Comparison of ENCODE assay signal across 22 cellular contexts in the genomic region with DNA sequence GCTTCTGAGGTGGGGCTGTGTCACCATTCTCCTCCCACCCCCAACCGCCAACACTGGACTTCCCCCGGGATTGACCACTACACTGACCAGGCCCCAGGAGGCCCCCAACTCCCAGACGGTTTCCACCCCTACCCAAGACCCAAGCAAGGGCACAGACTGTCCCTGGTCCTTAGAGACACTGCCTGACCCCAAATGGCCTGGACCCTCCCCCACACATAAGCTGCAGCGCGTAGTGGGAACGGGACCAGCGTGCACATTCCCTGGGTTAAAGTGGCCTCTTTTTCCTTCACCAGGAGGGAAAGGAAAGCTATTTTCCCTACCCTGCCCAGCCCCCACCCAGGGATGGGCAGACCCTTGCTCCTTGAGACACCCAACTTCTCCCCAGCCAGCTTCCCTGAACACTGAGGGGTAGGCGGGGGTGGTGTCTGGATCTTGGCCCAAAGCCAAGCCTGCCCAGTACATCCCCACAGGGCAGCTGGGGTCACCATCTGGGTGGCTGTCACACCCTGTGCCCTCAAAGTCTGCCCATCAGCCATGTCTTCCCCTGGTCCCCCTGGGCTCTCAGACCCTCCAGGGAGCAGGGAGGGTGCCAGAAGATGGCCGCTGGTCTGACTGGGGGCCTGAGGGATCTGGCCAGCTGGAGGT. TPM values are rescaled to one million over a fixed set of nuclear protein-coding genes. Genes with fewer than 3 reads are reported as not detected.
A peak's percentile ranks its signal among the peaks of the same experiment; 100 is the strongest.
DNase-seq lines count a peak whose midpoint lies in the region; TF ChIP-seq lines count a peak whose summit lies in the region.
"Had no signal": no experiment of that assay in that cellular context is flagged by ENCODE, and none has a peak within 500 bp of the region (broad histone marks: within the 10 kb centered on the region; RNA-seq: fewer than 3 reads in every experiment).

No MANE protein-coding gene starts in this region.

- TF ChIP-seq CTCF in Caco-2 (IDR thresholded peaks at IDR 0.05; ENCODE audit: insufficient read depth in 1 of 2, low read depth in 1 of 2, low read length in 1 of 2, severe bottlenecking in 1 of 2, unreplicated experiment in 1 of 2) (no peak), OCI-LY3 (IDR thresholded peaks at IDR 0.05; ENCODE audit: low read depth, low read length) (no peak), nephron (IDR thresholded peaks at IDR 0.05; ENCODE audit: unreplicated experiment in 3 of 3) (no peak), HFFc6 (IDR thresholded peaks at IDR 0.05) (no peak)

- peak overlapping the region; percentile 72 for H3K4me3 Mint-ChIP-seq in Caco-2 (ENCODE audit: unreplicated experiment)
- peak overlapping the region; percentile 21 to 53 (median 31) for H3K4me3 Mint-ChIP-seq in nephron
- H3K4me3 Mint-ChIP-seq in HFFc6: no peak overlapping the region

- H3K36me3 Mint-ChIP-seq in Caco-2 (ENCODE audit: insufficient read depth, unreplicated experiment) (no peaks in the 10 kb centered on the region), nephron (ENCODE audit: low read depth) (no peaks in the 10 kb centered on the region), HFFc6 (ENCODE audit: low read depth) (no peaks in the 10 kb centered on the region)

- H3K9ac ChIP-seq in OCI-LY3 (ENCODE audit: low read length): no peak overlapping the region

- DNase-seq in Caco-2: no peak
- no peak for DNase-seq in NCI-H2029 treated with DMSO at 0.1 percent for 48 hours (lab: John Stamatoyannopoulos, UW)
- no peak for DNase-seq in HFFc6
- no peak for DNase-seq in activated naive CD4-positive, alpha-beta T cell treated with Interleukin-2 at 50 U/mL for 16 hours
- DNase-seq: activated gamma-delta T cell treated with Interleukin-2 at 50 U/mL for 16 hours; amniotic stem cell; COR-L47; dorsolateral prefrontal cortex; GOT3; hippocampal formation; KG1; mucosa of descending colon; NCI-H1694 treated with DMSO at 0.1 percent for 48 hours; stimulated activated CD4-positive, alpha-beta T cell treated with anti-CD3 and anti-CD28 coated beads, Interleukin-4, amount 100 ng/mL, for 4 hours had no signal

- no peak overlapping the region for H3K27ac Mint-ChIP-seq in Caco-2 (ENCODE audit: unreplicated experiment)
- H3K27ac Mint-ChIP-seq in nephron: no peak overlapping the region
- H3K27ac Mint-ChIP-seq in HFFc6: no peak overlapping the region
- H3K27ac Mint-ChIP-seq: activated CD8-positive, alpha-beta T cell treated with anti-CD3 and anti-CD28 coated beads for 36 hours had no signal

- intact Hi-C loops in Caco-2 (cut with micrococcal nuclease; ENCODE audit: unreplicated experiment): no loop called here

- H3K27me3 Mint-ChIP-seq in Caco-2 (ENCODE audit: insufficient read depth, unreplicated experiment) (no peaks in the 10 kb centered on the region), nephron (ENCODE audit: low read depth) (peaks cover 6% of the 10 kb centered on the region), HFFc6 (ENCODE audit: insufficient read depth) (peaks cover 1% of the 10 kb centered on the region)

- H3K79me2 ChIP-seq in OCI-LY3 (ENCODE audit: low read length): peaks cover 18% of the 10 kb centered on the region

- H4K20me1 ChIP-seq in OCI-LY3 (ENCODE audit: insufficient read depth, low read length): no peaks in the 10 kb centered on the region

- H2AFZ ChIP-seq in OCI-LY3 (ENCODE audit: low read depth, low read length): no peak overlapping the region

- no peak overlapping the region for H3K4me3 ChIP-seq in Caco-2 (ENCODE audit: low read depth, low read length)
- no peak overlapping the region for H3K4me3 ChIP-seq in OCI-LY3 (ENCODE audit: low read length)
- H3K4me3 ChIP-seq: cardiac muscle cell, mucosa of descending colon, SK-N-MC, upper lobe of left lung had no signal

- H3K4me2 ChIP-seq in OCI-LY3 (ENCODE audit: low read length): 0 out of 2 replicates have a peak overlapping the region, but pooled peaks have one; percentile 73

- H3K27ac ChIP-seq in OCI-LY3 (ENCODE audit: low read length): no peak overlapping the region
- H3K27ac ChIP-seq: cardiac muscle cell, epithelial cell of prostate, SK-N-MC had no signal

- H3K9me3 ChIP-seq in Caco-2 (no peaks in the 10 kb centered on the region), OCI-LY3 (ENCODE audit: insufficient read depth, low read length) (no peaks in the 10 kb centered on the region)
- H3K9me3 ChIP-seq: mucosa of descending colon, upper lobe of left lung had no signal

- H3K27me3 ChIP-seq in Caco-2 (replicated peaks; ENCODE audit: control insufficient read depth, insufficient read depth, low read length) (no peaks in the 10 kb centered on the region), OCI-LY3 (ENCODE audit: low read depth, low read length) (no peaks in the 10 kb centered on the region)

- H3K4me1 Mint-ChIP-seq in Caco-2 (ENCODE audit: low read depth, unreplicated experiment) (no peaks in the 10 kb centered on the region), nephron (no peaks in the 10 kb centered on the region), HFFc6 (ENCODE audit: low read depth) (peaks cover 8% of the 10 kb centered on the region)

- no TSS peak for BruUV-seq in Caco-2 (replicated peaks; lab: Mats Ljungman, UMichigan)

- no peaks in the 10 kb centered on the region for H3K9me3 Mint-ChIP-seq in Caco-2 (ENCODE audit: unreplicated experiment)
- no peaks in the 10 kb centered on the region for H3K9me3 Mint-ChIP-seq in nephron
- no peaks in the 10 kb centered on the region for H3K9me3 Mint-ChIP-seq in HFFc6
- H3K9me3 Mint-ChIP-seq: activated CD8-positive, alpha-beta T cell treated with anti-CD3 and anti-CD28 coated beads for 36 hours; neural crest cell had no signal

- H3K36me3 ChIP-seq in Caco-2 (ENCODE audit: control insufficient read depth, insufficient read depth, low read length) (no peaks in the 10 kb centered on the region), OCI-LY3 (replicated peaks; ENCODE audit: low read depth, low read length) (no peaks in the 10 kb centered on the region)
- H3K36me3 ChIP-seq: cardiac muscle cell, upper lobe of left lung had no signal

- CTCF ChIA-PET in Caco-2 (lab: Charles Lee): interaction anchor here (1.6 kb wide), 1 partner anchor 12 kb away, joined by 5 read pairs; a partner anchor contains a TSS

- POLR2A ChIA-PET in Caco-2 (lab: Charles Lee): no interaction called here

- H3K4me1 ChIP-seq in Caco-2 (peaks cover 11% of the 10 kb centered on the region; the same call in 1 of the 2 replicates), OCI-LY3 (ENCODE audit: low read length) (peaks cover 21% of the 10 kb centered on the region)

RNA-seq across cellular contexts. Expression of a gene that starts 1.6 kb away (rescaled TPM):
- 35.6 and 37.4 TPM in 2 replicates for total RNA-seq in Caco-2 (2022)
- 10 to 100 TPM; 31.4 to 39.5 (median 34.1) TPM for total RNA-seq in HFFc6 (2021; fragmentation: NEBNext Ultra II Directional; extraction: Animal tissue kit (Norgen Biotek cat#: 25700))

RNA-seq across cellular contexts. Expression of a gene that starts 7.1 kb away (rescaled TPM):
- 1.3 and 1.4 TPM in 2 replicates for total RNA-seq in Caco-2 (2022)
- 10 to 100 TPM in 1 of 6 experiments, 1 to 10 TPM in 5; 6.0 to 10.2 (median 7.8) TPM for total RNA-seq in HFFc6 (2021; fragmentation: NEBNext Ultra II Directional; extraction: Animal tissue kit (Norgen Biotek cat#: 25700))

RNA-seq across cellular contexts. Expression of a gene that starts 12.0 kb away (rescaled TPM):
- 61.3 and 63.5 TPM in 2 replicates for total RNA-seq in Caco-2 (2022)
- total RNA-seq in HFFc6 (2021; fragmentation: NEBNext Ultra II Directional; extraction: Animal tissue kit (Norgen Biotek cat#: 25700)): 10 to 100 TPM; 24.2 to 30.9 (median 28.9) TPM

RNA-seq across cellular contexts. Expression of a gene that starts 18.3 kb away (rescaled TPM):
- 29.3 and 34.2 TPM in 2 replicates for total RNA-seq in Caco-2 (2022)
- 10 to 100 TPM; 20.1 to 26.8 (median 21.7) TPM for total RNA-seq in HFFc6 (2021; fragmentation: NEBNext Ultra II Directional; extraction: Animal tissue kit (Norgen Biotek cat#: 25700))

RNA-seq across cellular contexts. Expression of a gene that starts 44.4 kb away (rescaled TPM):
- 260 and 262 TPM in 2 replicates for total RNA-seq in Caco-2 (2022)
- total RNA-seq in HFFc6 (2021; fragmentation: NEBNext Ultra II Directional; extraction: Animal tissue kit (Norgen Biotek cat#: 25700)): 100 to 1,000 TPM; 280 to 370 (median 291) TPM
